Comparison of ENCODE assay signal across 8 cellular contexts in the genomic region with DNA sequence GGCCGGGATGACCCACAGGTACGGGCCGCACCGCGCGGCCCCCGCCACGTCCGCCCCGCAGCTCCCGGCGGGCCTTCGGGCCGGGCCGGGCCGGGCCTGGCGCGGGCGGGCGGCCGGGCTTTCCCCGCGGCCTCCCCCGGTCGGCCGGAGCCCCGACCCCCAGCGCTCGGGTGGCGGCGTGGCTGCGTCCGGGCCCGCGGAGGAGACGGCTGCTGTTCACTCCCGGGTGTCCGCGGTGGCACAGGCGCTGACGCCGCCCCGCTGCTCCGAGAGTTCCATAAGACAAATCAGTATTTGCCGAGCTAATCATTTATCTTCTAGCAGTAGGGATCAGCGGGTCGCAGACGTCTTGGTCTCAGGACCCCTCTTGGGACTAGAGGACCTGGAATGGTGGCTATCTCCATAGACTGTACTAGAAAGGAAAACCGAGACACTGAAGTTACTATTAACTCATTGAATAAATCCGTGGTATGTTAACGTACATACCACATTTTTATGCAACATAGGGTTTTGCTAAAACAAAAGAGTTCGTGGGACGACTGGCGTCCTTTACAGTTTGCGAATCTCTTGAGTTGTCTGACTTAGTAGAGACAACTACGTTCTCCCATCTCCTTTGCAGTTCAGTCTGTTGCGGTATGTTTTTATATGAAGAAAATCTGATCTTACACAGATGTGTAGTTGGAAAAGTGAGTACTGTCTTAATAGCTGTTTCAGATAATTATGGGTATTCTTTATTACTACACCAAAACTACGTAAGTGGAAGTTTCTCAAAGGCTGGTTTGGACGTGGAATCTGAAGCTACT. TPM values are rescaled to one million over a fixed set of nuclear protein-coding genes. Genes with fewer than 3 reads are reported as not detected.
DNase-seq lines count a peak whose midpoint lies in the region; ATAC-seq lines count a peak whose summit lies in the region.

No MANE protein-coding gene starts in this region.

- peak overlapping the region; percentile 87 to 98 (median 95) for H3K4me3 Mint-ChIP-seq in naive B cell

- DNase-seq in NOMO-1 (lab: John Stamatoyannopoulos, UW; ENCODE audit: unreplicated experiment in 2 of 2) (peak; percentile 31 to 55), NOMO-1 treated with dmso at 0.1 percent for 144 hours (lab: John Stamatoyannopoulos, UW; ENCODE audit: unreplicated experiment) (no peak), NCI-H2227 (lab: John Stamatoyannopoulos, UW; ENCODE audit: unreplicated experiment) (peak; percentile 63), naive B cell (no peak)
- DNase-seq in activated CD8-positive, alpha-beta memory T cell treated with anti-CD3 and anti-CD28 coated beads for 48 hours (ENCODE audit: low read depth in 2 of 3, low spot score in 2 of 3) = peak in 2 of 3 experiments; percentile 18 to 31

- ATAC-seq in HG02870 (IDR thresholded peaks at IDR 0.05; ENCODE audit: unreplicated experiment) = peak; percentile 34
- peak; percentile 35 to 41 for ATAC-seq in naive B cell (ENCODE audit: low read depth in 2 of 2)

- H3K9ac ChIP-seq in subcutaneous abdominal adipose tissue (ENCODE audit: low read length in 5 of 5) = peak overlapping the region; percentile 92 to 98 (median 98)

- no peaks in the 10 kb centered on the region for H3K36me3 Mint-ChIP-seq in naive B cell

- no peaks in the 10 kb centered on the region for H3K27me3 ChIP-seq in esophagus (ENCODE audit: control insufficient read depth in 1 of 2, insufficient read depth in 2 of 2, low read length in 2 of 2)
- no peaks in the 10 kb centered on the region for H3K27me3 ChIP-seq in subcutaneous abdominal adipose tissue (ENCODE audit: control insufficient read depth in 5 of 5, insufficient read depth in 4 of 5, low read length in 5 of 5)

- H3K9me3 ChIP-seq in esophagus (ENCODE audit: control insufficient read depth in 2 of 2, insufficient read depth in 1 of 2, low read depth in 1 of 2, low read length in 1 of 2) (no peaks in the 10 kb centered on the region), subcutaneous abdominal adipose tissue (ENCODE audit: control insufficient read depth in 5 of 5, low read length in 5 of 5) (no peaks in the 10 kb centered on the region)

- H3K4me1 ChIP-seq in esophagus (ENCODE audit: control insufficient read depth in 2 of 2, insufficient read depth in 2 of 2, low read length in 1 of 2) (peaks cover 0 to 3% of the 10 kb centered on the region in 2 donors), subcutaneous abdominal adipose tissue (ENCODE audit: control insufficient read depth in 5 of 5, insufficient read depth in 5 of 5, low read length in 5 of 5) (peaks cover 0 to 39% (median 33%) of the 10 kb centered on the region in 5 donors)

- H3K36me3 ChIP-seq in esophagus (ENCODE audit: control insufficient read depth in 2 of 2, insufficient read depth in 2 of 2, low read length in 1 of 2) (no peaks in the 10 kb centered on the region), subcutaneous abdominal adipose tissue (ENCODE audit: control insufficient read depth in 5 of 5, insufficient read depth in 5 of 5, low read length in 5 of 5) (no peaks in the 10 kb centered on the region)

- peaks cover 10 to 24% (median 23%) of the 10 kb centered on the region in 3 donors for H3K4me1 Mint-ChIP-seq in naive B cell

- H3K27me3 Mint-ChIP-seq in naive B cell = no peaks in the 10 kb centered on the region

- H3K4me3 ChIP-seq in esophagus (ENCODE audit: low read depth in 1 of 2, low read length in 2 of 2) (peak overlapping the region; percentile 84 to 87), subcutaneous abdominal adipose tissue (ENCODE audit: low read depth in 1 of 5, low read length in 5 of 5) (peak overlapping the region; percentile 74 to 96 (median 87))

- H3K9me3 Mint-ChIP-seq in naive B cell = no peaks in the 10 kb centered on the region

- H3K27ac ChIP-seq in esophagus (ENCODE audit: low read depth in 2 of 2, low read length in 1 of 2) (peak overlapping the region; percentile 87 to 91), subcutaneous abdominal adipose tissue (ENCODE audit: low read depth, low read length) (peak overlapping the region; percentile 98)

- H3K27ac Mint-ChIP-seq in naive B cell = peak overlapping the region; percentile 70 to 92 (median 78)

- WGBS in esophagus, 2 donors = 1% methylated on average over 44 to 59 of the region's 59 CpGs

RNA-seq across cellular contexts. Expression of gene LIMS1, which starts 0.5 kb away (rescaled TPM):
- polyA plus RNA-seq in esophagus (10 to 100 TPM; 11.0 to 14.4 TPM), naive B cell (ENCODE audit: low read depth in 6 of 6) (10 to 100 TPM; 24.9 to 47.8 (median 33.2) TPM)

Comparison
In these comparisons a context has a peak if more than half of its experiments do, and no peak if none do; other contexts are left out.
1. DNase-seq: peak in NOMO-1 (2 of 2), NCI-H2227 (single experiment) and activated CD8-positive, alpha-beta memory T cell treated with anti-CD3 and anti-CD28 coated beads for 48 hours (2 of 3); none in NOMO-1 treated with dmso at 0.1 percent for 144 hours (single experiment) and naive B cell (single experiment).